In genomic region chr12:131986361-131986760, GRCh38 we compare ENCODE assay signal across 14 cellular contexts. TPM values are rescaled to one million over a fixed set of nuclear protein-coding genes. Genes with fewer than 3 reads are reported as not detected.
DNase-seq lines count a peak whose midpoint lies in the region; TF ChIP-seq lines count a peak whose summit lies in the region.
"Had no signal": no experiment of that assay in that cellular context is flagged by ENCODE, and none has a peak within 500 bp of the region (broad histone marks: within the 10 kb centered on the region; RNA-seq: fewer than 3 reads in every experiment).

No MANE protein-coding gene starts in this region.

- no peaks in the 10 kb centered on the region for H3K23me2 ChIP-seq in H9 (ENCODE audit: insufficient read length, low read depth, low read length, poor library complexity, severe bottlenecking)

- no peak for DNase-seq in H9
- DNase-seq in neuronal stem cell (ENCODE audit: low spot score) = no peak
- DNase-seq in activated T-cell treated with anti-CD3 and anti-CD28 coated beads, Interleukin-2, amount 50 U/mL, for 48 hours = no peak
- no peak for DNase-seq in NCI-H446 treated with DMSO at 0.1 percent for 48 hours (lab: John Stamatoyannopoulos, UW)
- DNase-seq in SW480 (ENCODE audit: low spot score) = no peak
- DNase-seq: BE2C, EL, KG1, NCI-H1092, NCI-H345, PC-9, SK-N-SH had no signal

- H3K36me3 Mint-ChIP-seq in H9 (ENCODE audit: insufficient read depth in 1 of 3, low read depth in 3 of 3) (peaks cover 31 to 75% (median 54%) of the 10 kb centered on the region in 3 experiments), brain (peaks cover 81% of the 10 kb centered on the region)

- H3K36me3 ChIP-seq in BLaER1 treated with 17β-estradiol and CSF1 and Interleukin-3, amounts not matched to agents 10 nM and 100 nM = peaks cover 54 to 85% (median 76%) of the 10 kb centered on the region in 11 experiments
- H3K36me3 ChIP-seq in neuronal stem cell (replicated peaks in 1 of 2; ENCODE audit: control insufficient read depth in 2 of 2, insufficient read depth in 2 of 2, low read length in 2 of 2) = peaks cover 28 to 78% of the 10 kb centered on the region in 2 donors

- H2BK12ac ChIP-seq in H9 (ENCODE audit: insufficient read length, low read depth, low read length) = no peak overlapping the region
- no peak overlapping the region for H2BK12ac ChIP-seq in neuronal stem cell (ENCODE audit: low read length)

- H4K8ac ChIP-seq in H9 (replicated peaks; ENCODE audit: insufficient read length, low read depth, low read length) (no peak overlapping the region), neuronal stem cell (ENCODE audit: low read depth, low read length) (no peak overlapping the region)

- H4K91ac ChIP-seq in H9 (ENCODE audit: insufficient read length, low read depth, low read length) = no peak overlapping the region
- no peak overlapping the region for H4K91ac ChIP-seq in neuronal stem cell (ENCODE audit: low read depth, low read length, poor library complexity)

- H2BK5ac ChIP-seq in H9 (ENCODE audit: insufficient read length, low read length) (no peak overlapping the region), neuronal stem cell (ENCODE audit: low read length) (no peak overlapping the region)

- H2AFZ ChIP-seq in H9 (ENCODE audit: low read length) (no peak overlapping the region), neuronal stem cell (ENCODE audit: low read length) (no peak overlapping the region)
- H2AFZ ChIP-seq: PC-9 had no signal

- TF ChIP-seq CTCF in H9 (conservative IDR thresholded peaks at IDR 0.05) (no peak), brain (conservative IDR thresholded peaks at IDR 0.05) (no peak)

- H2BK15ac ChIP-seq in H9 (ENCODE audit: low read depth, low read length) = no peak overlapping the region
- no peak overlapping the region for H2BK15ac ChIP-seq in neuronal stem cell (ENCODE audit: low read length)

- no peak overlapping the region for H3T11ph ChIP-seq in H9 (ENCODE audit: low read length)

- H3K14ac ChIP-seq in H9 (ENCODE audit: insufficient read depth, low read length) (no peak overlapping the region), neuronal stem cell (ENCODE audit: low read length) (no peak overlapping the region)

- no peaks in the 10 kb centered on the region for H3K9me3 ChIP-seq in BLaER1 treated with 17β-estradiol and CSF1 and Interleukin-3, amounts not matched to agents 10 nM and 100 nM (replicated peaks in 1 of 11)
- H3K9me3 ChIP-seq in H9 (ENCODE audit: control insufficient read depth, low read depth, low read length) (no peaks in the 10 kb centered on the region), neuronal stem cell (replicated peaks in 1 of 2; ENCODE audit: control insufficient read depth in 2 of 2, insufficient read depth in 1 of 2, low read depth in 1 of 2, low read length in 2 of 2) (no peaks in the 10 kb centered on the region)
- H3K9me3 ChIP-seq: BE2C, SK-N-SH had no signal

- H3K9me3 Mint-ChIP-seq in H9 (no peaks in the 10 kb centered on the region), brain (no peaks in the 10 kb centered on the region)

- H3K79me2 ChIP-seq in H9 (ENCODE audit: insufficient read depth, low read length) = no peaks in the 10 kb centered on the region

- peaks cover 65 to 84% (median 83%) of the 10 kb centered on the region in 10 experiments for H3K4me1 ChIP-seq in BLaER1 treated with 17β-estradiol and CSF1 and Interleukin-3, amounts not matched to agents 10 nM and 100 nM
- peaks cover 8% of the 10 kb centered on the region; the same call in 1 of the 2 replicates for H3K4me1 ChIP-seq in H9 (ENCODE audit: insufficient read depth, low read length)
- H3K4me1 ChIP-seq in neuronal stem cell (ENCODE audit: control insufficient read depth in 2 of 2, insufficient read depth in 1 of 2, low read depth in 1 of 2, low read length in 2 of 2) = peaks cover 26 to 40% of the 10 kb centered on the region in 2 donors
- H3K4me1 ChIP-seq: BE2C had no signal

- peak overlapping the region in 9 of 11 experiments; percentile 2 to 89 (median 78); a peak in 15 of 22 replicates for H3K27ac ChIP-seq in BLaER1 treated with 17β-estradiol and CSF1 and Interleukin-3, amounts not matched to agents 10 nM and 100 nM
- H3K27ac ChIP-seq in H9 (ENCODE audit: insufficient read length, low read depth, low read length) (no peak overlapping the region), neuronal stem cell (replicated peaks; ENCODE audit: low read length) (no peak overlapping the region)
- H3K27ac ChIP-seq: PC-9 had no signal

- H2BK120ac ChIP-seq in H9 (ENCODE audit: low read depth, low read length, poor library complexity, severe bottlenecking) (no peak overlapping the region), neuronal stem cell (ENCODE audit: low read depth, low read length) (no peak overlapping the region)

- H3K4me3 Mint-ChIP-seq in H9 (no peak overlapping the region; a peak in 1 of 5 replicates), brain (no peak overlapping the region)

- H3K4me1 Mint-ChIP-seq in H9 = peaks cover 48 to 50% of the 10 kb centered on the region in 2 experiments
- peaks cover 21% of the 10 kb centered on the region for H3K4me1 Mint-ChIP-seq in brain

- 0 out of 20 replicates have a peak overlapping the region, but pooled peaks of 1 of the 10 experiments have one; percentile 11 for H3K4me3 ChIP-seq in BLaER1 treated with 17β-estradiol and CSF1 and Interleukin-3, amounts not matched to agents 10 nM and 100 nM
- H3K4me3 ChIP-seq in neuronal stem cell (ENCODE audit: low read length in 2 of 2) = no peak overlapping the region
- H3K4me3 ChIP-seq: PC-9 had no signal

- H3K4ac ChIP-seq in H9 (ENCODE audit: low read depth, low read length) = no peak overlapping the region
- no peak overlapping the region for H3K4ac ChIP-seq in neuronal stem cell (ENCODE audit: low read length)

- peak overlapping the region in 7 of 11 experiments; percentile 16 to 79 (median 30); a peak in 9 of 22 replicates for H3K9ac ChIP-seq in BLaER1 treated with 17β-estradiol and CSF1 and Interleukin-3, amounts not matched to agents 10 nM and 100 nM
- H3K9ac ChIP-seq in H9 (ENCODE audit: extremely low read depth, insufficient read length, low read length) (no peak overlapping the region), neuronal stem cell (ENCODE audit: low read depth, low read length, poor library complexity) (no peak overlapping the region)
- H3K9ac ChIP-seq: SK-N-SH had no signal

- H3K79me1 ChIP-seq in H9 (ENCODE audit: insufficient read depth, low read depth, low read length, poor library complexity, severe bottlenecking) (no peaks in the 10 kb centered on the region), neuronal stem cell (ENCODE audit: low read depth, low read length) (no peaks in the 10 kb centered on the region)

- H3K4me2 ChIP-seq in BLaER1 treated with 17β-estradiol and CSF1 and Interleukin-3, amounts not matched to agents 10 nM and 100 nM = peak overlapping the region; percentile 58 to 94 (median 82)
- no peak overlapping the region for H3K4me2 ChIP-seq in H9 (ENCODE audit: insufficient read depth, insufficient read length, low read length)
- H3K4me2 ChIP-seq in neuronal stem cell (ENCODE audit: insufficient read depth, low read length, poor library complexity, severe bottlenecking) = no peak overlapping the region
- H3K4me2 ChIP-seq: PC-9, SK-N-SH had no signal

- WGBS in H9 (ENCODE audit: extremely low coverage, insufficient read length, low lambda C conversion rate) = no CpG with 5 or more reads among the region's 17 CpGs
- WGBS in neuronal stem cell (ENCODE audit: extremely low coverage in 2 of 2, insufficient read length in 2 of 2, insufficient replicate concordance in 1 of 2), 2 donors = no CpG with 5 or more reads among the region's 17 CpGs

- H4K20me1 ChIP-seq in BLaER1 treated with 17β-estradiol and CSF1 and Interleukin-3, amounts not matched to agents 10 nM and 100 nM = peaks cover 5 to 81% (median 28%) of the 10 kb centered on the region in 11 experiments; a peak in 18 of 22 replicates
- H4K20me1 ChIP-seq in H9 (ENCODE audit: control insufficient read depth, insufficient read depth, insufficient read length) = no peaks in the 10 kb centered on the region

- no peak overlapping the region for H2BK20ac ChIP-seq in H9 (ENCODE audit: low read depth, low read length, poor library complexity, severe bottlenecking)

- H3K56ac ChIP-seq in H9 (ENCODE audit: insufficient read length, low read depth, low read length) = no peak overlapping the region

- H3K27ac Mint-ChIP-seq in H9 (peak overlapping the region; percentile 76 to 95 (median 77); a peak in 6 of 7 replicates), brain (peak overlapping the region in 4 of 5 experiments; percentile 12 to 51 (median 30))

- H3K18ac ChIP-seq in H9 (ENCODE audit: insufficient read length, low read depth, low read length) (no peak overlapping the region), neuronal stem cell (ENCODE audit: low read length) (peak overlapping the region; percentile 41)

- H3K23ac ChIP-seq in H9 (ENCODE audit: insufficient read length, low read depth, low read length) = no peak overlapping the region
- peak overlapping the region; percentile 70 for H3K23ac ChIP-seq in neuronal stem cell (ENCODE audit: low read depth, low read length, poor library complexity)

- no peak overlapping the region for H4K5ac ChIP-seq in H9 (ENCODE audit: insufficient read length, low read depth, low read length)

- H3K27me3 Mint-ChIP-seq in H9 (ENCODE audit: low read depth) (no peaks in the 10 kb centered on the region), brain (no peaks in the 10 kb centered on the region)

- H2AK5ac ChIP-seq in H9 (ENCODE audit: insufficient read length, low read length) = no peak overlapping the region
- no peak overlapping the region for H2AK5ac ChIP-seq in neuronal stem cell (ENCODE audit: low read depth, low read length)

- no peaks in the 10 kb centered on the region for H3K27me3 ChIP-seq in BLaER1 treated with 17β-estradiol and CSF1 and Interleukin-3, amounts not matched to agents 10 nM and 100 nM
- H3K27me3 ChIP-seq in H9 (ENCODE audit: insufficient read depth, low read length) = no peaks in the 10 kb centered on the region
- H3K27me3 ChIP-seq in neuronal stem cell (ENCODE audit: control insufficient read depth in 3 of 3, insufficient read depth in 3 of 3, low read depth in 1 of 3, low read length in 3 of 3) = no peaks in the 10 kb centered on the region
- H3K27me3 ChIP-seq: BE2C had no signal

RNA-seq across cellular contexts. Expression of gene EP400, which starts 36.6 kb away (rescaled TPM):
- total RNA-seq in H9 (2021) = 53.3 and 61.7 TPM in 2 replicates
- polyA plus RNA-seq in brain (ENCODE audit: insufficient read depth, low read depth, low replicate concordance) = 25.1 TPM
- polyA plus RNA-seq in neuronal stem cell (2013, experiment 1 of 2) = 20.4 TPM
- 21.2 TPM for polyA plus RNA-seq in neuronal stem cell (2013, experiment 2 of 2)

RNA-seq across cellular contexts. Expression of gene PUS1, which starts 57.3 kb away (rescaled TPM):
- total RNA-seq in H9 (2021) = 116 and 117 TPM in 2 replicates
- polyA plus RNA-seq in brain (ENCODE audit: insufficient read depth, low read depth, low replicate concordance) = 4.4 TPM
- 10.3 TPM for polyA plus RNA-seq in neuronal stem cell (2013, experiment 1 of 2)
- 8.8 TPM for polyA plus RNA-seq in neuronal stem cell (2013, experiment 2 of 2)

Comparison
In these comparisons a context has a peak if more than half of its experiments do, and no peak if none do; other contexts are left out.
1. H3K27ac ChIP-seq: peak in BLaER1 treated with 17β-estradiol and CSF1 and Interleukin-3, amounts not matched to agents 10 nM and 100 nM (9 of 11); none in H9 (single experiment) and neuronal stem cell (single experiment).
2. H3K4me2 ChIP-seq: peak in BLaER1 treated with 17β-estradiol and CSF1 and Interleukin-3, amounts not matched to agents 10 nM and 100 nM (11 of 11); none in H9 (single experiment) and neuronal stem cell (single experiment).
3. H3K9ac ChIP-seq: peak in BLaER1 treated with 17β-estradiol and CSF1 and Interleukin-3, amounts not matched to agents 10 nM and 100 nM (7 of 11); none in H9 (single experiment) and neuronal stem cell (single experiment).